Comparison of ENCODE assay signal across 1 cellular context in the genomic region with DNA sequence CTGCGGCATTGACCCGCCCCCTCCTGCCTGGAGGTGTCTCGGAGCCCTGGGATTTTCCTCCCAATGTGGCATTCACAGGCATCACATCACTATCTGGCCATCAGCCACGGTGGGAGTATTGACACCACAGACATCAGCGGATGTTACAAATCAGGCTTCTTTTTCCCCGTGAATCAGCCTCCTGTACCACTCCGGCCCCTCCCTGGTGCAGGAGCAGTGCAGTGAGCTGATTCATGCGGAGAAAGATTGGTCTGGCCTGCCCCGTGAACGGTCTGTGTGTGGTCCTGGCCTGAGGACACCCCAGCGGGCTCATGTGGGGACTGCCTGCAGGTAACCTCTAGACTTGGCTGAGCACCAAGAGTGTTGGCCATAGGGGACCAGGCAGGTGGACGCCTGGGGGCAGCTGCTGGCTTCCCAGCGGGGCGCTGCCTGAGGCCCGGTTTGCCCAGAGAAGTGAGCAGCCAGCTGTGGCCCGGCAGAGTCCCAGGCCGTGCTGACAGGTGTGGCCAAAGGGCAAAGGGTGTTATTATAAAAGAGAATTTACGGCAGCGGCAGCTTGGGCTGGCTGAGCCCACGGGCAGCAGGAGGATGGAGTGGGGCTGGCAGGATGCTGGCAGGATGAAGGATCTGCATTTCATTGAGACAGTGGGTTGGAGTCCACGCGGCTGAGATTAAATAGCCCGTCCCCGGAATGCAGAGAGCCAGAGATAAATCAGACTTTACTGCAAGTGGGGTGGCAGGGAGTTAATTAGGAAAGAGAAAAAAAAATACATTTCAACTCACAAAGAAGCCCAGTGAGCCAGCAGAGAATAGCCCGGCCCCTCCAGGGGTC.
A peak's percentile ranks its signal among the peaks of the same experiment; 100 is the strongest.
TF ChIP-seq lines count a peak whose summit lies in the region.

No MANE protein-coding gene starts in this region.

TF ChIP-seq in SK-N-SH, 30 proteins besides CTCF, POLR2A, EP300 and RAD21 (continued from another document):
- TF ChIP-seq SIN3A (IDR thresholded peaks at IDR 0.05; ENCODE audit: borderline replicate concordance, low read depth, low read length) (no peak; the same call in 1 of the 2 replicates), SMC3 (IDR thresholded peaks at IDR 0.05; ENCODE audit: low read depth, low read length) (no peak), RCOR1 (IDR thresholded peaks at IDR 0.05; ENCODE audit: low read length) (no peak), POLR2AphosphoS5 (IDR thresholded peaks at IDR 0.05; ENCODE audit: low read depth, low read length) (no peak), GATA2 (CRISPR knock-in tag; IDR thresholded peaks at IDR 0.05) (peak; percentile 60), TEAD4 (IDR thresholded peaks at IDR 0.05; ENCODE audit: borderline replicate concordance, insufficient read depth) (no peak), RFX5 (IDR thresholded peaks at IDR 0.05; ENCODE audit: low read length) (no peak), NRF1 (IDR thresholded peaks at IDR 0.05; ENCODE audit: low read depth, low read length) (no peak)
- TF ChIP-seq, protein P1, sequence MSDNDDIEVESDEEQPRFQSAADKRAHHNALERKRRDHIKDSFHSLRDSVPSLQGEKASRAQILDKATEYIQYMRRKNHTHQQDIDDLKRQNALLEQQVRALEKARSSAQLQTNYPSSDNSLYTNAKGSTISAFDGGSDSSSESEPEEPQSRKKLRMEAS (IDR thresholded peaks at IDR 0.05; ENCODE audit: low read depth), result no peak
- TF ChIP-seq, protein P2, sequence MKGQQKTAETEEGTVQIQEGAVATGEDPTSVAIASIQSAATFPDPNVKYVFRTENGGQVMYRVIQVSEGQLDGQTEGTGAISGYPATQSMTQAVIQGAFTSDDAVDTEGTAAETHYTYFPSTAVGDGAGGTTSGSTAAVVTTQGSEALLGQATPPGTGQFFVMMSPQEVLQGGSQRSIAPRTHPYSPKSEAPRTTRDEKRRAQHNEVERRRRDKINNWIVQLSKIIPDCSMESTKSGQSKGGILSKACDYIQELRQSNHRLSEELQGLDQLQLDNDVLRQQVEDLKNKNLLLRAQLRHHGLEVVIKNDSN (IDR thresholded peaks at IDR 0.05; ENCODE audit: borderline replicate concordance, low read depth), result no peak
- TF ChIP-seq, protein P3, sequence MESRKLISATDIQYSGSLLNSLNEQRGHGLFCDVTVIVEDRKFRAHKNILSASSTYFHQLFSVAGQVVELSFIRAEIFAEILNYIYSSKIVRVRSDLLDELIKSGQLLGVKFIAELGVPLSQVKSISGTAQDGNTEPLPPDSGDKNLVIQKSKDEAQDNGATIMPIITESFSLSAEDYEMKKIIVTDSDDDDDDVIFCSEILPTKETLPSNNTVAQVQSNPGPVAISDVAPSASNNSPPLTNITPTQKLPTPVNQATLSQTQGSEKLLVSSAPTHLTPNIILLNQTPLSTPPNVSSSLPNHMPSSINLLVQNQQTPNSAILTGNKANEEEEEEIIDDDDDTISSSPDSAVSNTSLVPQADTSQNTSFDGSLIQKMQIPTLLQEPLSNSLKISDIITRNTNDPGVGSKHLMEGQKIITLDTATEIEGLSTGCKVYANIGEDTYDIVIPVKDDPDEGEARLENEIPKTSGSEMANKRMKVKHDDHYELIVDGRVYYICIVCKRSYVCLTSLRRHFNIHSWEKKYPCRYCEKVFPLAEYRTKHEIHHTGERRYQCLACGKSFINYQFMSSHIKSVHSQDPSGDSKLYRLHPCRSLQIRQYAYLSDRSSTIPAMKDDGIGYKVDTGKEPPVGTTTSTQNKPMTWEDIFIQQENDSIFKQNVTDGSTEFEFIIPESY (IDR thresholded peaks at IDR 0.05; ENCODE audit: borderline replicate concordance, low read depth), result no peak
- TF ChIP-seq, protein P4, sequence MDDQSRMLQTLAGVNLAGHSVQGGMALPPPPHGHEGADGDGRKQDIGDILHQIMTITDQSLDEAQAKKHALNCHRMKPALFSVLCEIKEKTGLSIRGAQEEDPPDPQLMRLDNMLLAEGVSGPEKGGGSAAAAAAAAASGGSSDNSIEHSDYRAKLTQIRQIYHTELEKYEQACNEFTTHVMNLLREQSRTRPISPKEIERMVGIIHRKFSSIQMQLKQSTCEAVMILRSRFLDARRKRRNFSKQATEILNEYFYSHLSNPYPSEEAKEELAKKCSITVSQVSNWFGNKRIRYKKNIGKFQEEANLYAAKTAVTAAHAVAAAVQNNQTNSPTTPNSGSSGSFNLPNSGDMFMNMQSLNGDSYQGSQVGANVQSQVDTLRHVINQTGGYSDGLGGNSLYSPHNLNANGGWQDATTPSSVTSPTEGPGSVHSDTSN (IDR thresholded peaks at IDR 0.05), result peak; percentile 52; the same call in 1 of the 2 replicates
